10 cellular contexts compared by ENCODE assay signal in the genomic region with DNA sequence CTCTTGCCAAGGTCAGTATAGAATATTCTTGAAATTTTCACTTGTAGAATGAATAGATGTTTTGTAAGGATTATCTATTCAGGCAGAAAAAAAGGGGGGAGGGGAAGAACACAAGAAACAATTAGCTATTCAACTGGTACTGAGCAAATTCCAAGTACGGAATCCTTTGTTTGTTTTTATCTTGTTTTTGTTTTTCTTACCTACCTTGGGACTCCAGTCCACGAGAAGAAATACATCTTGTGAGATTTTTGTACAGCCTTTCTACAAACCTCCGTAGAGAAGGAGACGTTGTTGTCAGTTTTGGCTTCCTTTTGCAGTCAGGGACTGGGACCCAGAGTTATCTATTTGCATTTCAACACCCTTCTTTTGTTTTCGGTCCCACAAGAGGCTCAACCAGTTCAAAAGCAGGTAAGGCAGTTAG. TPM values are rescaled to one million over a fixed set of nuclear protein-coding genes. Genes with fewer than 3 reads are reported as not detected.
DNase-seq lines count a peak whose midpoint lies in the region; ATAC-seq and TF ChIP-seq lines count a peak whose summit lies in the region.
"Had no signal": no experiment of that assay in that cellular context is flagged by ENCODE, and none has a peak within 500 bp of the region (broad histone marks: within the 10 kb centered on the region; RNA-seq: fewer than 3 reads in every experiment).

No MANE protein-coding gene starts in this region.

- no peak for ATAC-seq in HG03139 (IDR thresholded peaks at IDR 0.05; ENCODE audit: unreplicated experiment)
- ATAC-seq: gastroesophageal sphincter had no signal

- H3K27me3 ChIP-seq in HAP-1 (ENCODE audit: low read depth) (no peaks in the 10 kb centered on the region), layer of hippocampus (ENCODE audit: control insufficient read depth, insufficient read depth, low read length) (no peaks in the 10 kb centered on the region), BE2C (peaks cover 8% of the 10 kb centered on the region)
- H3K27me3 ChIP-seq: gastroesophageal sphincter had no signal

- in situ Hi-C loops in HAP-1 (cut with MboI; ENCODE audit: low sequenced_read_pairs) = no loop called here

- H3K4me1 ChIP-seq in HAP-1 (peaks cover 30% of the 10 kb centered on the region), BE2C (no peaks in the 10 kb centered on the region)
- H3K4me1 ChIP-seq: gastroesophageal sphincter had no signal

- TF ChIP-seq CTCF in BE2C (IDR thresholded peaks at IDR 0.05; ENCODE audit: low read depth, low read length) = no peak

- no peaks in the 10 kb centered on the region for H3K9me3 ChIP-seq in HAP-1
- H3K9me3 ChIP-seq in BE2C = no peaks in the 10 kb centered on the region
- H3K9me3 ChIP-seq: gastroesophageal sphincter had no signal

- H3K36me3 ChIP-seq in HAP-1 (replicated peaks) = no peaks in the 10 kb centered on the region
- no peaks in the 10 kb centered on the region for H3K36me3 ChIP-seq in BE2C
- H3K36me3 ChIP-seq: gastroesophageal sphincter had no signal

- peak overlapping the region; percentile 98 for H3K27ac ChIP-seq in caudate nucleus (ENCODE audit: low read depth, low read length)
- H3K27ac ChIP-seq in layer of hippocampus (ENCODE audit: low read depth, low read length) = peak overlapping the region; percentile 90
- peak overlapping the region; percentile 98 for H3K27ac ChIP-seq in temporal lobe (ENCODE audit: low read depth, low read length)
- H3K27ac ChIP-seq: gastroesophageal sphincter, SK-N-MC had no signal

- H3K4me3 ChIP-seq in HAP-1 = no peak overlapping the region
- H3K4me3 ChIP-seq in BE2C (ENCODE audit: low read depth, low read length) = no peak overlapping the region
- H3K4me3 ChIP-seq: gastroesophageal sphincter, lung, SK-N-MC had no signal

- DNase-seq in HAP-1 (ENCODE audit: low spot score in 2 of 2) = peak; percentile 18 to 73
- DNase-seq in caudate nucleus (lab: John Stamatoyannopoulos, UW) = peak in 1 of 61 donors; percentile 39
- no peak for DNase-seq in BE2C
- no peak for DNase-seq in NCI-H1092 (lab: John Stamatoyannopoulos, UW)

RNA-seq across cellular contexts. Expression of a gene that starts 36.0 kb away (rescaled TPM):
- total RNA-seq in temporal lobe = 33.4 TPM
- polyA plus RNA-seq in BE2C (2012; ENCODE audit: insufficient read depth, insufficient read length, low read depth) = 15.9 TPM

Comparison
In these comparisons a context has a peak if more than half of its experiments do, and no peak if none do; other contexts are left out.
1. DNase-seq: peak in HAP-1 (2 of 2); none in BE2C (single experiment) and NCI-H1092 (single experiment).
2. Peak in every context shown above with its lines, with median percentiles within 50 percentile points of each other: H3K27ac ChIP-seq.